8 cellular contexts compared by ENCODE assay signal in the genomic region with DNA sequence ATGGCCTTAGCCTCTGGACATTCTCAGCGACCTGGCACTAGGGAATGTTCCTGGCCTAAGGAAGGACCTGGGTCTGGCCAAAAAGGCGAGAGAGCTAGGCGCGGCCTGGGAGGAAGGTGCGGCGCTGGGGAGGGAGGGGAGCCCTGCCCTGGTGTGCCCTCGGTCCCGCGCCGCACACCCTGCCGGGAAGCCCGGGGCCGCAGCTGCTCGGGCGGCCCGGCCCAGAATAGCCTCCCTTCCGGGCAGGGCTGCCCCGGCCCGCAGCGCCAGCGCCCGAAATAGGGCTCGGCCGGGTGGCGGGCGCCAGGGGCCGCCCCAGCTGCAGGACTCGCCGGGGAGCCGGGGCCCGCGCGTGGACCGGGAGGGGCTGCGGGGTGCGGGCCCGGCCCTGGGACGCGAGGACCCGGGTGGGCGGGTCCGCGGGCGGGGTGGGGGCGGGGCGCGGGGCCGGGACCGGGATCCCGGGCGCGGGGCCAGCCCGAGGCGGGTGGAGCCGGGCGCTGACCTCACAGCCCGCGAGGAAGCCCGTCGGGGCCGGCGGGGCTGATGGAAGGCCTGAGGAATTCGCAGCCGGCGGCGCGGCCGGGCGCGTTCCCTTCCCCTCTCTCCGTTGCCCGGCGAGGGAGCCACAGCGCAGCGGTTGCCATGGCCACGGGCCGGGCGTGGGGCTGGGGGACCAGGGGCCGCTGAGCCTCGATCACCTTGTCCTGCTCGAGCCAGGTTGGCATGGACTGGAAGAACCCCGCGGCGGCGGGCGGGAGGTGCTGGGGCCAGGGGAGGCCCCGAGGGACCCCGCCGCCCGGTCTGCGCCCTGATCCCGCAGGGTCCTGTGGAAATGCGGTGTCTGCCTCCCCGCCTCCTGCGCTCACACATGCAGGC. TPM values are rescaled to one million over a fixed set of nuclear protein-coding genes. Genes with fewer than 3 reads are reported as not detected.
DNase-seq lines count a peak whose midpoint lies in the region; ATAC-seq and TF ChIP-seq lines count a peak whose summit lies in the region.

No MANE protein-coding gene starts in this region.

- no peak overlapping the region for H3K27ac Mint-ChIP-seq in immature natural killer cell
- H3K27ac Mint-ChIP-seq in T-helper 2 cell treated with Interferon-gamma antibody and Interleukin-4, amounts not matched to agents 5 μg/mL and 100 μg/mL, for 36 hours, result no peak overlapping the region

- intact Hi-C loops in gastrocnemius medialis (cut with DNase I; ENCODE audit: low total_unique reads), result no loop called here

- H4K20me1 ChIP-seq in MM.1S (ENCODE audit: insufficient read depth, low read length), result no peaks in the 10 kb centered on the region

- H3K4me3 Mint-ChIP-seq in immature natural killer cell, result peak overlapping the region in 3 of 5 donors; percentile 25 to 79 (median 68)
- no peak overlapping the region for H3K4me3 Mint-ChIP-seq in T-helper 2 cell treated with Interferon-gamma antibody and Interleukin-4, amounts not matched to agents 5 μg/mL and 100 μg/mL, for 36 hours

- ATAC-seq in gastrocnemius medialis (peak; percentile 39 to 45), HG03139 (IDR thresholded peaks at IDR 0.05; ENCODE audit: unreplicated experiment) (no peak)

- no peaks in the 10 kb centered on the region for H3K36me3 Mint-ChIP-seq in immature natural killer cell
- H3K36me3 Mint-ChIP-seq in T-helper 2 cell treated with Interferon-gamma antibody and Interleukin-4, amounts not matched to agents 5 μg/mL and 100 μg/mL, for 36 hours (ENCODE audit: low read depth), result no peaks in the 10 kb centered on the region

- H3K27ac ChIP-seq in MM.1S (ENCODE audit: low read length), result no peak overlapping the region
- H3K27ac ChIP-seq in gastrocnemius medialis, result peak overlapping the region; percentile 87 to 99 (median 95)
- no peak overlapping the region for H3K27ac ChIP-seq in WERI-Rb-1

- peaks cover 1 to 9% (median 2%) of the 10 kb centered on the region in 3 donors for H3K27me3 Mint-ChIP-seq in immature natural killer cell (ENCODE audit: low read depth in 3 of 3)
- peaks cover 2% of the 10 kb centered on the region for H3K27me3 Mint-ChIP-seq in T-helper 2 cell treated with Interferon-gamma antibody and Interleukin-4, amounts not matched to agents 5 μg/mL and 100 μg/mL, for 36 hours (ENCODE audit: low read depth)

- peaks cover 30 to 36% of the 10 kb centered on the region in 2 donors for H3K4me1 Mint-ChIP-seq in immature natural killer cell
- H3K4me1 Mint-ChIP-seq in T-helper 2 cell treated with Interferon-gamma antibody and Interleukin-4, amounts not matched to agents 5 μg/mL and 100 μg/mL, for 36 hours (ENCODE audit: low read depth), result peaks cover 35% of the 10 kb centered on the region

- peaks cover 28% of the 10 kb centered on the region for H3K4me1 ChIP-seq in MM.1S (ENCODE audit: low read length)
- H3K4me1 ChIP-seq in gastrocnemius medialis, result peaks cover 51% of the 10 kb centered on the region in 2 donors

- H3K9me3 ChIP-seq in MM.1S (replicated peaks; ENCODE audit: insufficient read depth, low read length) (no peaks in the 10 kb centered on the region), gastrocnemius medialis (no peaks in the 10 kb centered on the region), WERI-Rb-1 (ENCODE audit: severe bottlenecking) (no peaks in the 10 kb centered on the region)

- TF ChIP-seq POLR2A in gastrocnemius medialis (IDR thresholded peaks at IDR 0.05), result peak; percentile 43 to 63

- H3F3A ChIP-seq in MM.1S (ENCODE audit: insufficient read depth, low read length), result no peaks in the 10 kb centered on the region; the same call in 1 of the 2 replicates

- peak; percentile 85 for DNase-seq in EH (ENCODE audit: low read depth)
- DNase-seq in MM.1S, result no peak
- DNase-seq in cardiac fibroblast (ENCODE audit: low read depth in 2 of 2), result peak; percentile 82 to 91
- DNase-seq in immature natural killer cell, result peak; percentile 40 to 46 (median 45)
- peak; percentile 69 to 84 for DNase-seq in gastrocnemius medialis
- no peak for DNase-seq in T-helper 2 cell treated with Interferon-gamma antibody and Interleukin-4, amounts not matched to agents 5 μg/mL and 100 μg/mL, for 36 hours (ENCODE audit: low spot score)
- no peak for DNase-seq in WERI-Rb-1

- TF ChIP-seq CTCF in MM.1S (IDR thresholded peaks at IDR 0.05; ENCODE audit: low read length) (no peak), cardiac fibroblast (IDR thresholded peaks at IDR 0.05; ENCODE audit: low read depth, low read length) (no peak), gastrocnemius medialis (IDR thresholded peaks at IDR 0.05 in 4 of 5, conservative IDR thresholded peaks at IDR 0.05 in 1 of 5) (peak in 2 of 5 experiments; percentile 10 to 29), WERI-Rb-1 (IDR thresholded peaks at IDR 0.05; ENCODE audit: low read depth, low read length) (no peak)

- 0 out of 2 replicates have a peak overlapping the region, but pooled peaks have one; percentile 23 for H3K4me3 ChIP-seq in MM.1S (ENCODE audit: low read length)
- peak overlapping the region; percentile 22 to 41 for H3K4me3 ChIP-seq in cardiac fibroblast (replicated peaks in 1 of 2; ENCODE audit: low read depth in 2 of 2, low read length in 2 of 2)
- peak overlapping the region; percentile 39 to 57 (median 51) for H3K4me3 ChIP-seq in gastrocnemius medialis
- no peak overlapping the region for H3K4me3 ChIP-seq in WERI-Rb-1 (ENCODE audit: low read depth, low read length)

- peak overlapping the region; percentile 73; the same call in 1 of the 2 replicates for H3K4me2 ChIP-seq in MM.1S (ENCODE audit: low read depth, low read length)

- no peaks in the 10 kb centered on the region for H3K36me3 ChIP-seq in MM.1S (replicated peaks; ENCODE audit: insufficient read depth, low read length)
- no peaks in the 10 kb centered on the region for H3K36me3 ChIP-seq in gastrocnemius medialis
- H3K36me3 ChIP-seq in WERI-Rb-1, result no peaks in the 10 kb centered on the region

- no peak overlapping the region for H2AFZ ChIP-seq in MM.1S (ENCODE audit: low read length)

- H3K9me2 ChIP-seq in MM.1S (replicated peaks; ENCODE audit: insufficient read depth, low read length), result no peaks in the 10 kb centered on the region

- in situ Hi-C loops in gastrocnemius medialis (cut with MboI; ENCODE audit: low sequenced_read_pairs in 4 of 4), result no loop called here

- no peaks in the 10 kb centered on the region for H3K9me3 Mint-ChIP-seq in immature natural killer cell
- no peaks in the 10 kb centered on the region for H3K9me3 Mint-ChIP-seq in T-helper 2 cell treated with Interferon-gamma antibody and Interleukin-4, amounts not matched to agents 5 μg/mL and 100 μg/mL, for 36 hours

- H3K9ac ChIP-seq in MM.1S (ENCODE audit: low read length), result no peak overlapping the region

- H3K27me3 ChIP-seq in MM.1S (replicated peaks; ENCODE audit: insufficient read depth, low read length) (peaks cover 50% of the 10 kb centered on the region), gastrocnemius medialis (no peaks in the 10 kb centered on the region), WERI-Rb-1 (ENCODE audit: insufficient read depth, low read depth, severe bottlenecking) (no peaks in the 10 kb centered on the region)

- no peaks in the 10 kb centered on the region for H3K79me2 ChIP-seq in MM.1S (ENCODE audit: low read length)

RNA-seq across cellular contexts. Expression of gene SOCS3, which starts 18.1 kb away (rescaled TPM):
- polyA plus RNA-seq in immature natural killer cell, result 10 to 100 TPM in 2 of 3 donors, 1 to 10 TPM in 1; 9.0 to 15.4 (median 10.6) TPM
- 10 to 100 TPM in 3 of 4 donors, 1 to 10 TPM in 1; 4.5 to 44.2 (median 16.4) TPM for total RNA-seq in gastrocnemius medialis

RNA-seq across cellular contexts. Expression of gene PGS1, which starts 36.7 kb away (rescaled TPM):
- 10 to 100 TPM; 17.0 to 27.5 (median 27.2) TPM for polyA plus RNA-seq in immature natural killer cell
- total RNA-seq in gastrocnemius medialis, result 10 to 100 TPM; 16.6 to 30.0 (median 21.8) TPM

Comparison
In these comparisons a context has a peak if more than half of its experiments do, and no peak if none do; other contexts are left out.
1. DNase-seq: peak in EH (single experiment), cardiac fibroblast (2 of 2), immature natural killer cell (3 of 3) and gastrocnemius medialis (2 of 2); none in MM.1S (single experiment), T-helper 2 cell treated with Interferon-gamma antibody and Interleukin-4, amounts not matched to agents 5 μg/mL and 100 μg/mL, for 36 hours (single experiment) and WERI-Rb-1 (single experiment).
2. H3K27ac ChIP-seq: peak in gastrocnemius medialis (4 of 4); none in MM.1S (single experiment) and WERI-Rb-1 (single experiment).